Comparison of ENCODE assay signal across 28 cellular contexts in genomic region chr18:44536619-44537018, GRCh38.
DNase-seq lines count a peak whose midpoint lies in the region; ATAC-seq and TF ChIP-seq lines count a peak whose summit lies in the region.
"Had no signal": no experiment of that assay in that cellular context is flagged by ENCODE, and none has a peak within 500 bp of the region (broad histone marks: within the 10 kb centered on the region; RNA-seq: fewer than 3 reads in every experiment).

No MANE protein-coding gene starts in this region.

- H3K4me1 ChIP-seq in PC-3 (ENCODE audit: insufficient read depth, low read length) (peaks cover 22% of the 10 kb centered on the region), left lung (peaks cover 0 to 4% of the 10 kb centered on the region in 2 donors), upper lobe of right lung (no peaks in the 10 kb centered on the region), prostate gland (replicated peaks) (no peaks in the 10 kb centered on the region)
- H3K4me1 ChIP-seq: Peyer's patch, SJCRH30, spleen had no signal

- CTCF ChIA-PET in PC-3 (lab: Charles Lee), result no interaction called here

- H4K20me1 ChIP-seq in PC-3 (ENCODE audit: low read length), result no peaks in the 10 kb centered on the region

- no peak overlapping the region for H3K27ac ChIP-seq in PC-3 (ENCODE audit: low read length)
- no peak overlapping the region for H3K27ac ChIP-seq in left lung
- H3K27ac ChIP-seq in upper lobe of right lung, result no peak overlapping the region
- H3K27ac ChIP-seq in prostate gland, result no peak overlapping the region
- H3K27ac ChIP-seq: 22Rv1, Peyer's patch, SJCRH30, spleen, thoracic aorta had no signal

- H3K4me2 ChIP-seq in PC-3 (ENCODE audit: low read length), result no peak overlapping the region

- POLR2A ChIA-PET in PC-3 (lab: Charles Lee; ENCODE audit: unreplicated experiment), result no interaction called here

- 73% methylated on average over 1 of the region's 1 CpG for WGBS in prostate gland

- no peak overlapping the region for H2AFZ ChIP-seq in PC-3 (ENCODE audit: low read length)

- BruUV-seq in PC-3 (replicated peaks; lab: Mats Ljungman, UMichigan), result no TSS peak

- DNase-seq in NCI-H1417 (lab: John Stamatoyannopoulos, UW) (peak in 2 of 3 experiments; percentile 38 to 56), NCI-H1417 treated with DMSO at 0.1 percent for 48 hours (lab: John Stamatoyannopoulos, UW) (no peak), PC-3 (no peak), left lung (no peak), upper lobe of right lung (no peak), DMS 273 (lab: John Stamatoyannopoulos, UW; ENCODE audit: unreplicated experiment) (no peak), DMS153 treated with DMSO at 0.1 percent for 48 hours (lab: John Stamatoyannopoulos, UW; ENCODE audit: unreplicated experiment) (no peak), prostate gland (ENCODE audit: low spot score) (no peak)
- DNase-seq: activated CD4-positive, alpha-beta T cell treated with anti-CD3 and anti-CD28 coated beads for 1 hour; activated CD8-positive, alpha-beta T cell treated with anti-CD3 and anti-CD28 coated beads, Interleukin-2, amount 10 ng/mL, durations not matched to agents 7 days and 5 days; activated effector memory CD4-positive, alpha-beta T cell treated with anti-CD3 and anti-CD28 coated beads, Interleukin-2, amount 50 U/mL, for 16 hours; activated T-cell treated with anti-CD3 and anti-CD28 coated beads for 4 hours; CD4-positive, CD25-positive, alpha-beta regulatory T cell; effector CD8-positive, alpha-beta T cell; head of caudate nucleus; left colon; mesendoderm; MM.1S; NCI-H1694 treated with DMSO at 0.1 percent for 48 hours; nucleus accumbens; Peyer's patch; SJCRH30; spleen; stimulated activated CD4-positive, alpha-beta T cell treated with anti-CD3 and anti-CD28 coated beads, Interleukin-4, amount 100 ng/mL, for 1 hour; stimulated activated naive CD4-positive, alpha-beta T cell treated with Interleukin-2 at 50 U/mL for 16 hours had no signal

- H3K4me3 ChIP-seq in PC-3 (ENCODE audit: low read length) (no peak overlapping the region), left lung (no peak overlapping the region), upper lobe of right lung (no peak overlapping the region), prostate gland (no peak overlapping the region)
- H3K4me3 ChIP-seq: K562, Peyer's patch, SJCRH30, spleen, thoracic aorta had no signal

- H3K9me3 ChIP-seq in PC-3 (ENCODE audit: low read length) (no peaks in the 10 kb centered on the region), left lung (no peaks in the 10 kb centered on the region), upper lobe of right lung (no peaks in the 10 kb centered on the region), prostate gland (no peaks in the 10 kb centered on the region)
- H3K9me3 ChIP-seq: Peyer's patch, SJCRH30, spleen, thoracic aorta had no signal

- no peaks in the 10 kb centered on the region for H3F3A ChIP-seq in PC-3 (ENCODE audit: low read length, unreplicated experiment)

- H3K9me2 ChIP-seq in PC-3 (replicated peaks; ENCODE audit: low read length), result no peaks in the 10 kb centered on the region

- H3K79me2 ChIP-seq in PC-3 (ENCODE audit: low read length), result no peaks in the 10 kb centered on the region

- TF ChIP-seq CTCF in PC-3 (conservative IDR thresholded peaks at IDR 0.05; ENCODE audit: low read depth, low read length) (0 out of 2 replicates have a peak, but pooled peaks have one; percentile 2), left lung (IDR thresholded peaks at IDR 0.05) (no peak), upper lobe of right lung (IDR thresholded peaks at IDR 0.05) (no peak), prostate gland (IDR thresholded peaks at IDR 0.05) (no peak)

- intact Hi-C loops in PC-3 (cut with micrococcal nuclease), result loop anchor here (1.0 kb wide), 2 partner anchors 15 to 66 kb away; no protein-coding TSS in a partner anchor
- intact Hi-C loops in left lung (cut with DNase I), result no loop called here
- intact Hi-C loops in upper lobe of right lung (cut with DNase I), result no loop called here
- intact Hi-C loops in prostate gland (cut with DNase I), result no loop called here

- ATAC-seq in PC-3 (no peak), left lung (peak; percentile 68), upper lobe of right lung (peak; percentile 30)
- ATAC-seq: activated CD8-positive, alpha-beta T cell treated with anti-CD3 and anti-CD28 coated beads, Interleukin-2, amount 10 ng/mL, durations not matched to agents 7 days and 5 days; K562; left colon had no signal

- H3K27me3 ChIP-seq in PC-3 (ENCODE audit: low read length) (no peaks in the 10 kb centered on the region), left lung (no peaks in the 10 kb centered on the region), upper lobe of right lung (no peaks in the 10 kb centered on the region), prostate gland (replicated peaks; ENCODE audit: insufficient read depth) (no peaks in the 10 kb centered on the region)
- H3K27me3 ChIP-seq: Peyer's patch, SJCRH30, spleen had no signal

- no peak overlapping the region for H3K9ac ChIP-seq in PC-3 (ENCODE audit: low read length)

- no peak for TF ChIP-seq POLR2A in prostate gland (IDR thresholded peaks at IDR 0.05)

- H3K36me3 ChIP-seq in PC-3 (ENCODE audit: low read depth, low read length) (no peaks in the 10 kb centered on the region), left lung (no peaks in the 10 kb centered on the region), upper lobe of right lung (no peaks in the 10 kb centered on the region), prostate gland (no peaks in the 10 kb centered on the region)
- H3K36me3 ChIP-seq: Peyer's patch, SJCRH30, spleen, thoracic aorta had no signal

Comparison
In these comparisons a context has a peak if more than half of its experiments do, and no peak if none do; other contexts are left out.
1. DNase-seq: peak in NCI-H1417 (2 of 3); none in NCI-H1417 treated with DMSO at 0.1 percent for 48 hours (single experiment), PC-3 (single experiment), left lung (0 of 2), upper lobe of right lung (single experiment), DMS 273 (single experiment), DMS153 treated with DMSO at 0.1 percent for 48 hours (single experiment) and prostate gland (single experiment).